ENCODE assay signal across 8 cellular contexts in genomic region chr6:100464910-100465700, GRCh38. TPM values are rescaled to one million over a fixed set of nuclear protein-coding genes. Genes with fewer than 3 reads are reported as not detected.
DNase-seq lines count a peak whose midpoint lies in the region; ATAC-seq, FAIRE-seq and TF ChIP-seq lines count a peak whose summit lies in the region.

A gene with protein sequence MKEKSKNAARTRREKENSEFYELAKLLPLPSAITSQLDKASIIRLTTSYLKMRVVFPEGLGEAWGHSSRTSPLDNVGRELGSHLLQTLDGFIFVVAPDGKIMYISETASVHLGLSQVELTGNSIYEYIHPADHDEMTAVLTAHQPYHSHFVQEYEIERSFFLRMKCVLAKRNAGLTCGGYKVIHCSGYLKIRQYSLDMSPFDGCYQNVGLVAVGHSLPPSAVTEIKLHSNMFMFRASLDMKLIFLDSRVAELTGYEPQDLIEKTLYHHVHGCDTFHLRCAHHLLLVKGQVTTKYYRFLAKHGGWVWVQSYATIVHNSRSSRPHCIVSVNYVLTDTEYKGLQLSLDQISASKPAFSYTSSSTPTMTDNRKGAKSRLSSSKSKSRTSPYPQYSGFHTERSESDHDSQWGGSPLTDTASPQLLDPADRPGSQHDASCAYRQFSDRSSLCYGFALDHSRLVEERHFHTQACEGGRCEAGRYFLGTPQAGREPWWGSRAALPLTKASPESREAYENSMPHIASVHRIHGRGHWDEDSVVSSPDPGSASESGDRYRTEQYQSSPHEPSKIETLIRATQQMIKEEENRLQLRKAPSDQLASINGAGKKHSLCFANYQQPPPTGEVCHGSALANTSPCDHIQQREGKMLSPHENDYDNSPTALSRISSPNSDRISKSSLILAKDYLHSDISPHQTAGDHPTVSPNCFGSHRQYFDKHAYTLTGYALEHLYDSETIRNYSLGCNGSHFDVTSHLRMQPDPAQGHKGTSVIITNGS (minus strand): TSS chr6:100464921. CDS start chr6:100463468, 1,453 bp downstream.

- no peak for TF ChIP-seq CTCF in AG04449 (IDR thresholded peaks at IDR 0.05; ENCODE audit: insufficient read depth, low read length, missing control alignments)
- no peak for TF ChIP-seq CTCF in hepatocyte (IDR thresholded peaks at IDR 0.05; ENCODE audit: poor library complexity)

- H3K4me3 ChIP-seq in AG04449 (ENCODE audit: low read depth, low read length) (peak within 1 kb of the TSS; percentile 83), hepatocyte (peak within 1 kb of the TSS; percentile 52), skin epidermis (peak within 1 kb of the TSS; percentile 9 to 42 (median 27))
- no peak within 1 kb of the TSS for H3K4me3 ChIP-seq in effector memory CD4-positive, alpha-beta T cell (ENCODE audit: insufficient read depth, low read depth, low read length, poor library complexity, severe bottlenecking)

- H3K4me1 Mint-ChIP-seq in activated T-helper 1 cell treated with anti-CD3 and anti-CD28 coated beads, Interleukin-12 subunit alpha, Interleukin-12 subunit beta, Interleukin-2, Interleukin-4 antibody, amounts not matched to agents 30 ng/mL and 10 ng/mL and 1 ng/mL, durations not matched to agents 14 hours and 24 hours and 36 hours (ENCODE audit: low read depth), result peaks cover 12% of the 10 kb centered on the region

- peaks cover 100% of the 10 kb centered on the region for H3K27me3 ChIP-seq in hepatocyte
- peaks cover 78% of the 10 kb centered on the region for H3K27me3 ChIP-seq in effector memory CD4-positive, alpha-beta T cell (replicated peaks; ENCODE audit: control insufficient read depth, insufficient read depth, low read length, poor library complexity, severe bottlenecking)

- intact Hi-C loops in activated T-helper 1 cell treated with anti-CD3 and anti-CD28 coated beads, Interleukin-12 subunit alpha, Interleukin-12 subunit beta, Interleukin-2, Interleukin-4 antibody, amounts not matched to agents 30 ng/mL and 10 ng/mL and 1 ng/mL, durations not matched to agents 14 hours and 24 hours and 36 hours (cut with micrococcal nuclease), result loop anchor here (1.0 to 5.0 kb wide), 2 partner anchors 9 to 937 kb away; no protein-coding TSS in a partner anchor

- H3K36me3 ChIP-seq in hepatocyte (replicated peaks; ENCODE audit: insufficient read depth, low read depth), result no peaks in the 10 kb centered on the region
- no peaks in the 10 kb centered on the region for H3K36me3 ChIP-seq in effector memory CD4-positive, alpha-beta T cell (ENCODE audit: control insufficient read depth, insufficient read depth, low read length)

- peak within 1 kb of the TSS; percentile 96 for H3K4me2 ChIP-seq in hepatocyte

- POLR2A ChIA-PET in AG04449 (lab: Yijun Ruan, JAX), result interaction anchor here (0.7 to 1.6 kb wide), 5 partner anchors 9 to 363 kb away, joined by 3 to 7 read pairs (median 3); no protein-coding TSS in a partner anchor

- WGBS in hepatocyte (ENCODE audit: low lambda C conversion rate, missing lambda C conversion rate), result 1% methylated on average over 65 of the region's 65 CpGs

- ATAC-seq in GM18502 (IDR thresholded peaks at IDR 0.05; ENCODE audit: poor library complexity, unreplicated experiment), result peak; percentile 57

- no peaks in the 10 kb centered on the region for H3K9me3 ChIP-seq in hepatocyte (ENCODE audit: low read depth)
- H3K9me3 ChIP-seq in effector memory CD4-positive, alpha-beta T cell (ENCODE audit: control insufficient read depth, low read length), result peaks cover 2% of the 10 kb centered on the region

- H4K20me1 ChIP-seq in hepatocyte (ENCODE audit: insufficient read depth, poor library complexity, severe bottlenecking), result no peaks in the 10 kb centered on the region

- peaks cover 84% of the 10 kb centered on the region for H3K27me3 Mint-ChIP-seq in activated T-helper 1 cell treated with anti-CD3 and anti-CD28 coated beads, Interleukin-12 subunit alpha, Interleukin-12 subunit beta, Interleukin-2, Interleukin-4 antibody, amounts not matched to agents 30 ng/mL and 10 ng/mL and 1 ng/mL, durations not matched to agents 14 hours and 24 hours and 36 hours (ENCODE audit: insufficient read depth)

- H3K27ac Mint-ChIP-seq in activated T-helper 1 cell treated with anti-CD3 and anti-CD28 coated beads, Interleukin-12 subunit alpha, Interleukin-12 subunit beta, Interleukin-2, Interleukin-4 antibody, amounts not matched to agents 30 ng/mL and 10 ng/mL and 1 ng/mL, durations not matched to agents 14 hours and 24 hours and 36 hours, result peak within 1 kb of the TSS; percentile 67

- TF ChIP-seq POLR2A in GM12891 (IDR thresholded peaks at IDR 0.05; ENCODE audit: low read depth, low read length), result no peak

- CTCF ChIA-PET in AG04449 (lab: Yijun Ruan, JAX), result interaction anchor here (0.6 to 5.1 kb wide), 17 partner anchors 12 to 364 kb away, joined by 3 to 26 read pairs (median 4); no protein-coding TSS in a partner anchor

- no peak for FAIRE-seq in GM12891 (lab: Jason Lieb, UNC)

- DNase-seq in AG04449 (ENCODE audit: low read depth, low spot score), result peak; percentile 74
- DNase-seq in HUDEP-2 (lab: John Stamatoyannopoulos, UW; ENCODE audit: unreplicated experiment in 76 of 76), result peak in 69 of 76 experiments; percentile 16 to 90 (median 70)
- DNase-seq in activated T-helper 1 cell treated with anti-CD3 and anti-CD28 coated beads, Interleukin-12 subunit alpha, Interleukin-12 subunit beta, Interleukin-2, Interleukin-4 antibody, amounts not matched to agents 30 ng/mL and 10 ng/mL and 1 ng/mL, durations not matched to agents 14 hours and 24 hours and 36 hours (ENCODE audit: low spot score), result no peak
- peak; percentile 73 for DNase-seq in hepatocyte (ENCODE audit: low spot score)
- no peak for DNase-seq in GM12891 (ENCODE audit: insufficient read length, low spot score)
- no peak for DNase-seq in effector memory CD4-positive, alpha-beta T cell

- peaks cover 8% of the 10 kb centered on the region for H3K4me1 ChIP-seq in hepatocyte (ENCODE audit: insufficient read depth)
- peaks cover 17% of the 10 kb centered on the region for H3K4me1 ChIP-seq in effector memory CD4-positive, alpha-beta T cell (ENCODE audit: control insufficient read depth, insufficient read depth, low read length, poor library complexity, severe bottlenecking)

- no peaks in the 10 kb centered on the region for H3K79me2 ChIP-seq in hepatocyte

- H2AFZ ChIP-seq in hepatocyte, result peak within 1 kb of the TSS; percentile 76

- H3K27ac ChIP-seq in hepatocyte (no peak within 1 kb of the TSS), skin epidermis (peak within 1 kb of the TSS in 14 of 21 experiments; percentile 4 to 80 (median 72))
- H3K27ac ChIP-seq in effector memory CD4-positive, alpha-beta T cell (ENCODE audit: insufficient read depth, low read length, poor library complexity, severe bottlenecking), result no peak within 1 kb of the TSS

- H3K4me3 Mint-ChIP-seq in activated T-helper 1 cell treated with anti-CD3 and anti-CD28 coated beads, Interleukin-12 subunit alpha, Interleukin-12 subunit beta, Interleukin-2, Interleukin-4 antibody, amounts not matched to agents 30 ng/mL and 10 ng/mL and 1 ng/mL, durations not matched to agents 14 hours and 24 hours and 36 hours, result no peak within 1 kb of the TSS

- H3K9me3 Mint-ChIP-seq in activated T-helper 1 cell treated with anti-CD3 and anti-CD28 coated beads, Interleukin-12 subunit alpha, Interleukin-12 subunit beta, Interleukin-2, Interleukin-4 antibody, amounts not matched to agents 30 ng/mL and 10 ng/mL and 1 ng/mL, durations not matched to agents 14 hours and 24 hours and 36 hours, result peaks cover 19% of the 10 kb centered on the region

- H3K36me3 Mint-ChIP-seq in activated T-helper 1 cell treated with anti-CD3 and anti-CD28 coated beads, Interleukin-12 subunit alpha, Interleukin-12 subunit beta, Interleukin-2, Interleukin-4 antibody, amounts not matched to agents 30 ng/mL and 10 ng/mL and 1 ng/mL, durations not matched to agents 14 hours and 24 hours and 36 hours (ENCODE audit: low read depth), result no peaks in the 10 kb centered on the region

- H3K9me2 ChIP-seq in hepatocyte (replicated peaks; ENCODE audit: insufficient read depth), result no peaks in the 10 kb centered on the region

TF ChIP-seq in GM12891, 5 proteins besides CTCF, POLR2A, EP300 and RAD21:
- no peak for TF ChIP-seq POU2F2 (IDR thresholded peaks at IDR 0.05; ENCODE audit: low read depth, low read length)
- TF ChIP-seq POLR2AphosphoS5 (IDR thresholded peaks at IDR 0.05; ENCODE audit: low read depth, low read length), result no peak

RNA-seq across cellular contexts. Expression of the gene that starts here (rescaled TPM):
- total RNA-seq in activated T-helper 1 cell treated with anti-CD3 and anti-CD28 coated beads, Interleukin-12 subunit alpha, Interleukin-12 subunit beta, Interleukin-2, Interleukin-4 antibody, amounts not matched to agents 30 ng/mL and 10 ng/mL and 1 ng/mL, durations not matched to agents 14 hours and 24 hours and 36 hours, result 0.02 and 0.13 TPM in 2 replicates
- total RNA-seq in hepatocyte, result 0.20 and 0.30 TPM in 2 replicates
- polyA plus RNA-seq in hepatocyte, result 0.88 TPM in 1 of 2 replicates, not detected in the other
- not detected for polyA plus RNA-seq in GM12891 (2012; ENCODE audit: low read depth, missing spikeins)

Comparison
In these comparisons a context has a peak if more than half of its experiments do, and no peak if none do; other contexts are left out.
1. Peak in DNase-seq, H3K4me3 ChIP-seq and H3K4me2 ChIP-seq in hepatocyte; RNA of the gene not detected or under 1 TPM.
2. DNase-seq: peak in AG04449 (single experiment) and HUDEP-2 (69 of 76); none in activated T-helper 1 cell treated with anti-CD3 and anti-CD28 coated beads, Interleukin-12 subunit alpha, Interleukin-12 subunit beta, Interleukin-2, Interleukin-4 antibody, amounts not matched to agents 30 ng/mL and 10 ng/mL and 1 ng/mL, durations not matched to agents 14 hours and 24 hours and 36 hours (single experiment), GM12891 (single experiment) and effector memory CD4-positive, alpha-beta T cell (0 of 3).
3. H3K27ac ChIP-seq: peak in skin epidermis (14 of 21); none in hepatocyte (single experiment) and effector memory CD4-positive, alpha-beta T cell (single experiment).